Comparison of ENCODE assay signal across 9 cellular contexts in the genomic region with DNA sequence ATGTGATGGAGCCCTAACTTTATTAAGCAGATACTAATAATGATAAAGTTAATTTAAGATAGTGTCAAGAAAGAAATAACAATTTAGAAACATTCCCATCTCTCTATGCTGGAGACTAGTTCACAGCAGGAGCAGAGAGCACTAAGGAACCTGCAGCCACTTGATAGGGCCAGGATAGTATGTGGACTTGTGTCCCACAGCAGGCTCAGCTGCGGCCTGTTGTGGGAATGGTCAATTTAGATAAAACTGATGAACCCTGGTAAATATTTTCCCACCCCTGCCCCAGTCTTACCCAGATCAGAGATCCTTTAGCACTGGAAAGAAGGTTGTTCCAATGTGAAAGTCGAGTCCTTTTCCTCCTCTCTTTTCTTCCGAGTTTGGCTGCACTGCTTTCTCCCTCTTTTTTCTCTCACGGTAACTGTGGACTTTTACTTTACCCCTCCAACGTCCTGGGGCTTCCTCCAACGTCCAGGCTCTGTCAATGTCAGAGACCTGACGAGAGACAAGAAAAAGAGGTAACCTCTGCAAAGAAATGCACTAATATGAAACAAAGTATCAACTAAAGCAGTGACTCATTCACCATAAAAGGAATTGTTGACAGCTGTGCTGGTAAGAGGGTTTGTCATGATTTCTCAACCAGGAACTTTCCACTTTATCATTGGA. TPM values are rescaled to one million over a fixed set of nuclear protein-coding genes. Genes with fewer than 3 reads are reported as not detected.
DNase-seq lines count a peak whose midpoint lies in the region; ATAC-seq, FAIRE-seq and TF ChIP-seq lines count a peak whose summit lies in the region.
"Had no signal": no experiment of that assay in that cellular context is flagged by ENCODE, and none has a peak within 500 bp of the region (broad histone marks: within the 10 kb centered on the region; RNA-seq: fewer than 3 reads in every experiment).

A gene with protein sequence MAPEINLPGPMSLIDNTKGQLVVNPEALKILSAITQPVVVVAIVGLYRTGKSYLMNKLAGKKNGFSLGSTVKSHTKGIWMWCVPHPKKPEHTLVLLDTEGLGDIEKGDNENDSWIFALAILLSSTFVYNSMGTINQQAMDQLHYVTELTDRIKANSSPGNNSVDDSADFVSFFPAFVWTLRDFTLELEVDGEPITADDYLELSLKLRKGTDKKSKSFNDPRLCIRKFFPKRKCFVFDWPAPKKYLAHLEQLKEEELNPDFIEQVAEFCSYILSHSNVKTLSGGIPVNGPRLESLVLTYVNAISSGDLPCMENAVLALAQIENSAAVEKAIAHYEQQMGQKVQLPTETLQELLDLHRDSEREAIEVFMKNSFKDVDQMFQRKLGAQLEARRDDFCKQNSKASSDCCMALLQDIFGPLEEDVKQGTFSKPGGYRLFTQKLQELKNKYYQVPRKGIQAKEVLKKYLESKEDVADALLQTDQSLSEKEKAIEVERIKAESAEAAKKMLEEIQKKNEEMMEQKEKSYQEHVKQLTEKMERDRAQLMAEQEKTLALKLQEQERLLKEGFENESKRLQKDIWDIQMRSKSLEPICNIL (minus strand): TSS at position 544 of the 663 bp plus-strand sequence. CDS start 4,148 bp downstream, outside the sequence.

- H3K27ac Mint-ChIP-seq in glutamatergic neuron (ENCODE audit: unreplicated experiment) = no peak within 1 kb of the TSS

- H3K4me3 ChIP-seq in hepatocyte = no peak within 1 kb of the TSS
- peak within 1 kb of the TSS; percentile 60 to 73 for H3K4me3 ChIP-seq in small intestine (ENCODE audit: low read depth in 1 of 2, low read length in 2 of 2)

- TF ChIP-seq CTCF in hepatocyte (IDR thresholded peaks at IDR 0.05; ENCODE audit: poor library complexity) = no peak
- TF ChIP-seq CTCF in glutamatergic neuron (IDR thresholded peaks at IDR 0.05; ENCODE audit: partially characterized antibody, unreplicated experiment) = no peak

- ATAC-seq in HG02759 (IDR thresholded peaks at IDR 0.05; ENCODE audit: unreplicated experiment) = peak; percentile 86

- H3K9me3 ChIP-seq in hepatocyte (ENCODE audit: low read depth) (no peaks in the 10 kb centered on the region), small intestine (ENCODE audit: control insufficient read depth, low read depth) (no peaks in the 10 kb centered on the region)

- H3K36me3 Mint-ChIP-seq in glutamatergic neuron (ENCODE audit: unreplicated experiment) = peaks cover 4% of the 10 kb centered on the region

- peak; percentile 73 for DNase-seq in activated effector memory CD4-positive, alpha-beta T cell treated with anti-CD3 and anti-CD28 coated beads, Interleukin-2, amount 50 U/mL, for 16 hours
- DNase-seq in activated effector memory CD4-positive, alpha-beta T cell treated with Interleukin-2 at 50 U/mL for 16 hours = no peak
- peak; percentile 28 for DNase-seq in NCI-H460 (ENCODE audit: extremely low read depth, low read depth)
- DNase-seq in amniotic epithelial cell (ENCODE audit: low read depth) = peak; percentile 91
- DNase-seq in hepatocyte (ENCODE audit: low spot score) = peak; percentile 77
- peak; percentile 86 for DNase-seq in small intestine
- DNase-seq in glutamatergic neuron = no peak

- WGBS in hepatocyte (ENCODE audit: low lambda C conversion rate, missing lambda C conversion rate) = 25% methylated on average over 7 of the region's 7 CpGs
- 1 to 3% (median 2%) methylated on average over 7 of the region's 7 CpGs for WGBS in small intestine, 3 donors

- peak within 1 kb of the TSS; percentile 70 for H3K4me2 ChIP-seq in hepatocyte

- no peaks in the 10 kb centered on the region for H3K9me3 Mint-ChIP-seq in glutamatergic neuron (ENCODE audit: unreplicated experiment)

- H3K27ac ChIP-seq in hepatocyte (peak within 1 kb of the TSS; percentile 87), small intestine (ENCODE audit: low read depth in 1 of 2, low read length in 1 of 2) (peak within 1 kb of the TSS; percentile 92 to 93)

- H4K20me1 ChIP-seq in hepatocyte (ENCODE audit: insufficient read depth, poor library complexity, severe bottlenecking) = no peaks in the 10 kb centered on the region

- FAIRE-seq in small intestine (lab: Jason Lieb, UNC) = peak; percentile 75
- FAIRE-seq: G401.6 had no signal

- peaks cover 9% of the 10 kb centered on the region for H3K79me2 ChIP-seq in hepatocyte

- H3K36me3 ChIP-seq in hepatocyte (replicated peaks; ENCODE audit: insufficient read depth, low read depth) = no peaks in the 10 kb centered on the region
- peaks cover 0 to 4% of the 10 kb centered on the region in 2 donors for H3K36me3 ChIP-seq in small intestine (ENCODE audit: control insufficient read depth in 2 of 2, insufficient read depth in 2 of 2, low read length in 2 of 2)

- H3K27me3 Mint-ChIP-seq in glutamatergic neuron (ENCODE audit: unreplicated experiment) = no peaks in the 10 kb centered on the region

- H3K9me2 ChIP-seq in hepatocyte (replicated peaks; ENCODE audit: insufficient read depth) = no peaks in the 10 kb centered on the region

- H3K27me3 ChIP-seq in hepatocyte (no peaks in the 10 kb centered on the region), small intestine (ENCODE audit: control insufficient read depth in 2 of 2, insufficient read depth in 2 of 2, low read length in 2 of 2) (no peaks in the 10 kb centered on the region)

- peak within 1 kb of the TSS; percentile 38 for H2AFZ ChIP-seq in hepatocyte

- H3K4me1 Mint-ChIP-seq in glutamatergic neuron (ENCODE audit: low read depth, unreplicated experiment) = no peaks in the 10 kb centered on the region

- peaks cover 25% of the 10 kb centered on the region for H3K4me1 ChIP-seq in hepatocyte (ENCODE audit: insufficient read depth)
- H3K4me1 ChIP-seq in small intestine (ENCODE audit: control insufficient read depth in 2 of 2, insufficient read depth in 1 of 2, low read depth in 1 of 2, low read length in 1 of 2) = peaks cover 4 to 9% of the 10 kb centered on the region in 2 donors

- H3K4me3 Mint-ChIP-seq in glutamatergic neuron (ENCODE audit: unreplicated experiment) = no peak within 1 kb of the TSS

RNA-seq across cellular contexts. Expression of the gene that starts here (rescaled TPM):
- total RNA-seq in NCI-H460 (2014; rRNA removed; shearing (Covaris generic)) = 1.1 and 1.3 TPM in 2 replicates
- 0.13 and 0.63 TPM in 2 replicates for polyA plus RNA-seq in NCI-H460 (2014; cell fraction: nucleus; rRNA removed)
- total RNA-seq in hepatocyte = 31.7 and 32.9 TPM in 2 replicates
- polyA plus RNA-seq in hepatocyte = 11.0 and 13.9 TPM in 2 replicates
- polyA plus RNA-seq in small intestine = 10 to 100 TPM; 44.9 to 90.8 (median 71.6) TPM
- total RNA-seq in glutamatergic neuron (ENCODE audit: unreplicated experiment) = not detected

Comparison
In these comparisons a context has a peak if more than half of its experiments do, and no peak if none do; other contexts are left out.
1. RNA of the gene that starts here (total RNA-seq): 31.7 to 32.9 TPM in hepatocyte; 1.1 to 1.3 TPM in NCI-H460 and not detected in glutamatergic neuron (single experiment); every median in the first group is over 10 times any median in the second.
2. DNase-seq: peak in activated effector memory CD4-positive, alpha-beta T cell treated with anti-CD3 and anti-CD28 coated beads, Interleukin-2, amount 50 U/mL, for 16 hours (single experiment), NCI-H460 (single experiment), amniotic epithelial cell (single experiment), hepatocyte (single experiment) and small intestine (single experiment); none in activated effector memory CD4-positive, alpha-beta T cell treated with Interleukin-2 at 50 U/mL for 16 hours (single experiment) and glutamatergic neuron (single experiment).